Comparison of ENCODE assay signal across 14 cellular contexts in the genomic region with DNA sequence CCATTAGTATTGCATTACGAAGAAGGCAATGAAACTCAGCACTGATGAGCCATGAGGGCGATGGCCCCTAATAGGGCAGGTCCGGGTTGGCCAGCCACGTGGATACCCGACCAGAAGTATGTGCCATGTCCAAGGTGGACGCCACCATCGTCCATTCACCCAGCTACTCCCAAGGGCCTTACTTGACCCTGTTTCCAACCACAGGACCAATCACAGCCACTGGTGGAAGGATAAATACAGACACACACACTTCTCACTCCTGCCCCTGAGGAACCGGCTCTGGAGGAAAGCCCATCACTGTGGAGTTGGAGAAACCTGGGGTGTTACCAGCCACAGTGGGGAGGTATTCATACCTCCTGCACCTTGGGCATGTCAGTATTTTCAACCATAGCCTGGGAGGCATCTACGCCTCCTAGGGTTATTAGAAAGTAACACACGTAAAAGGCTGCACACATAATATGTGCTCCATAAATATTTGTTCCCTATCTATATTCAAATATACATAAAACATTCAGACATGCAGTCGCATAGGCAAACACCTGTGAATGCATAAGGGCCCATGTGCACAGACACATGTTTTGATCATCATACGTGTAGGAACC. TPM values are rescaled to one million over a fixed set of nuclear protein-coding genes. Genes with fewer than 3 reads are reported as not detected.
DNase-seq lines count a peak whose midpoint lies in the region; ATAC-seq and TF ChIP-seq lines count a peak whose summit lies in the region.
"Had no signal": no experiment of that assay in that cellular context is flagged by ENCODE, and none has a peak within 500 bp of the region (broad histone marks: within the 10 kb centered on the region; RNA-seq: fewer than 3 reads in every experiment).

No MANE protein-coding gene starts in this region.

- H3K36me3 ChIP-seq in Panc1 (ENCODE audit: control insufficient read depth, insufficient read depth, low read length) (no peaks in the 10 kb centered on the region), upper lobe of left lung (no peaks in the 10 kb centered on the region)
- H3K36me3 ChIP-seq: ascending aorta had no signal

- ATAC-seq in activated naive CD4-positive, alpha-beta T cell treated with anti-CD3 and anti-CD28 coated beads, Interleukin-2, amount 50 U/mL, for 72 hours = no peak
- ATAC-seq in Panc1 = peak; percentile 8
- ATAC-seq in upper lobe of left lung (ENCODE audit: low FRiP score in 2 of 2) = no peak
- ATAC-seq in GM21723 (IDR thresholded peaks at IDR 0.05; ENCODE audit: unreplicated experiment) = no peak
- ATAC-seq: WTC11 had no signal

- H3K36me3 Mint-ChIP-seq in activated naive CD4-positive, alpha-beta T cell treated with anti-CD3 and anti-CD28 coated beads, Interleukin-2, amount 50 U/mL, for 72 hours = peaks cover 0 to 6% of the 10 kb centered on the region in 2 donors
- no peaks in the 10 kb centered on the region for H3K36me3 Mint-ChIP-seq in osteocyte (ENCODE audit: unreplicated experiment)
- H3K36me3 Mint-ChIP-seq: WTC11 had no signal

- no peak for DNase-seq in activated naive CD4-positive, alpha-beta T cell treated with anti-CD3 and anti-CD28 coated beads, Interleukin-2, amount 50 U/mL, for 72 hours (ENCODE audit: low spot score in 2 of 2)
- no peak for DNase-seq in activated naive CD4-positive, alpha-beta T cell treated with Interleukin-2 at 50 U/mL for 16 hours
- DNase-seq in Panc1 (ENCODE audit: low read depth, low spot score) = no peak
- DNase-seq in epithelial cell of prostate (ENCODE audit: low read depth, low spot score) = no peak
- DNase-seq in upper lobe of left lung = no peak
- DNase-seq in osteocyte (ENCODE audit: extremely low spot score, unreplicated experiment) = no peak
- DNase-seq in activated naive CD4-positive, alpha-beta T cell treated with anti-CD3 and anti-CD28 coated beads, Interleukin-2, amount 50 U/mL, for 16 hours = no peak
- DNase-seq: dorsolateral prefrontal cortex, NCI-H1092, occipital lobe had no signal

- H3K4me3 ChIP-seq in Panc1 (ENCODE audit: low read depth in 2 of 2, low read length in 2 of 2) (no peak overlapping the region), upper lobe of left lung (no peak overlapping the region)
- H3K4me3 ChIP-seq: ascending aorta, dorsolateral prefrontal cortex had no signal

- peaks cover 82% of the 10 kb centered on the region for H3K4me1 ChIP-seq in Panc1 (ENCODE audit: control insufficient read depth, insufficient read depth, low read length)
- peaks cover 57 to 92% (median 76%) of the 10 kb centered on the region in 4 donors for H3K4me1 ChIP-seq in upper lobe of left lung

- peak overlapping the region; percentile 69 to 94 for H3K27ac Mint-ChIP-seq in activated naive CD4-positive, alpha-beta T cell treated with anti-CD3 and anti-CD28 coated beads, Interleukin-2, amount 50 U/mL, for 72 hours
- no peak overlapping the region for H3K27ac Mint-ChIP-seq in osteocyte (ENCODE audit: unreplicated experiment)

- CTCF ChIA-PET in Panc1 (lab: Charles Lee) = no interaction called here

- peaks cover 71% of the 10 kb centered on the region for H3K4me1 Mint-ChIP-seq in osteocyte (ENCODE audit: unreplicated experiment)

- no peaks in the 10 kb centered on the region for H3K27me3 Mint-ChIP-seq in osteocyte (ENCODE audit: unreplicated experiment)

- no peak for TF ChIP-seq CTCF in Panc1 (IDR thresholded peaks at IDR 0.05)
- no peak for TF ChIP-seq CTCF in upper lobe of left lung (IDR thresholded peaks at IDR 0.05)
- no peak for TF ChIP-seq CTCF in osteocyte (IDR thresholded peaks at IDR 0.05)

- no TSS peak for BruUV-seq in Panc1 (replicated peaks; lab: Mats Ljungman, UMichigan)

- H3K9me3 Mint-ChIP-seq in activated naive CD4-positive, alpha-beta T cell treated with anti-CD3 and anti-CD28 coated beads, Interleukin-2, amount 50 U/mL, for 72 hours = peaks cover 0 to 5% of the 10 kb centered on the region in 2 donors
- H3K9me3 Mint-ChIP-seq in osteocyte (ENCODE audit: unreplicated experiment) = no peaks in the 10 kb centered on the region
- H3K9me3 Mint-ChIP-seq: WTC11 had no signal

- H3K4me3 Mint-ChIP-seq in osteocyte (ENCODE audit: unreplicated experiment) = no peak overlapping the region
- H3K4me3 Mint-ChIP-seq: WTC11 had no signal

- peak overlapping the region; percentile 99 for H3K27ac ChIP-seq in Panc1 (ENCODE audit: low read length)
- peak overlapping the region; percentile 100 for H3K27ac ChIP-seq in epithelial cell of prostate
- H3K27ac ChIP-seq in upper lobe of left lung = peak overlapping the region; percentile 17 to 98 (median 92)
- H3K27ac ChIP-seq: dorsolateral prefrontal cortex had no signal

- in situ Hi-C loops in Panc1 (cut with HindIII; ENCODE audit: low pct_unique_long_range_greater_than_20kb, low sequenced_read_pairs) = no loop called here

- H3K9me3 ChIP-seq in Panc1 (ENCODE audit: control insufficient read depth, insufficient read depth, low read depth, low read length) (no peaks in the 10 kb centered on the region), upper lobe of left lung (no peaks in the 10 kb centered on the region)
- H3K9me3 ChIP-seq: ascending aorta had no signal

- no peak for TF ChIP-seq EP300 in upper lobe of left lung (IDR thresholded peaks at IDR 0.05)

- WGBS in upper lobe of left lung, 2 donors = 90 to 94% methylated on average over 12 of the region's 12 CpGs

- POLR2A ChIA-PET in Panc1 (lab: Charles Lee) = no interaction called here

- no peaks in the 10 kb centered on the region for H3K27me3 ChIP-seq in Panc1 (ENCODE audit: control insufficient read depth, insufficient read depth, low read length)
- no peaks in the 10 kb centered on the region for H3K27me3 ChIP-seq in upper lobe of left lung
- H3K27me3 ChIP-seq: ascending aorta, dorsolateral prefrontal cortex had no signal

- intact Hi-C loops in Panc1 (cut with micrococcal nuclease; ENCODE audit: unreplicated experiment) = no loop called here

- no peak for TF ChIP-seq POLR2A in upper lobe of left lung (IDR thresholded peaks at IDR 0.05)

RNA-seq across cellular contexts. Expression of a gene that starts 5.4 kb away (rescaled TPM):
- 10 to 100 TPM in 1 of 2 donors, 1 to 10 TPM in 1; 7.4 to 40.7 TPM for total RNA-seq in activated naive CD4-positive, alpha-beta T cell treated with anti-CD3 and anti-CD28 coated beads, Interleukin-2, amount 50 U/mL, for 72 hours
- total RNA-seq in Panc1 (2021; ENCODE audit: unreplicated experiment) = 439 TPM
- polyA plus RNA-seq in Panc1 (2012; ENCODE audit: insufficient read length) = 291 TPM
- total RNA-seq in upper lobe of left lung = 100 to 1,000 TPM; 193 to 469 (median 350) TPM
- 201 and 221 TPM in 2 replicates for total RNA-seq in osteocyte

RNA-seq across cellular contexts. Expression of a gene that starts 44.6 kb away (rescaled TPM):
- total RNA-seq in activated naive CD4-positive, alpha-beta T cell treated with anti-CD3 and anti-CD28 coated beads, Interleukin-2, amount 50 U/mL, for 72 hours = 10 to 100 TPM; 14.3 to 18.7 TPM
- total RNA-seq in Panc1 (2021; ENCODE audit: unreplicated experiment) = 46.0 TPM
- polyA plus RNA-seq in Panc1 (2012; ENCODE audit: insufficient read length) = 79.3 TPM
- 10 to 100 TPM; 15.7 to 80.7 (median 34.9) TPM for total RNA-seq in upper lobe of left lung
- 66.2 and 67.0 TPM in 2 replicates for total RNA-seq in osteocyte

RNA-seq across cellular contexts. Expression of a gene that starts 55.5 kb away (rescaled TPM):
- total RNA-seq in activated naive CD4-positive, alpha-beta T cell treated with anti-CD3 and anti-CD28 coated beads, Interleukin-2, amount 50 U/mL, for 72 hours = under 1 TPM in 1 of 2 donors, not detected in 1; 0.10 TPM
- total RNA-seq in Panc1 (2021; ENCODE audit: unreplicated experiment) = 2.9 TPM
- polyA plus RNA-seq in Panc1 (2012; ENCODE audit: insufficient read length) = 1.9 TPM
- total RNA-seq in upper lobe of left lung = under 1 TPM in 4 of 6 donors, not detected in 2; 0.20 to 0.91 (median 0.54) TPM
- total RNA-seq in osteocyte = not detected in 2 replicates
- total RNA-seq: fibroblast of villous mesenchyme, occipital lobe had no signal
